ENCODE assay signal across 24 cellular contexts in genomic region chr5:106321242-106321641, GRCh38.
DNase-seq lines count a peak whose midpoint lies in the region; ATAC-seq, FAIRE-seq and TF ChIP-seq lines count a peak whose summit lies in the region.
"Had no signal": no experiment of that assay in that cellular context is flagged by ENCODE, and none has a peak within 500 bp of the region (broad histone marks: within the 10 kb centered on the region; RNA-seq: fewer than 3 reads in every experiment).

No MANE protein-coding gene starts in this region.

- FAIRE-seq in HTR-8/SVneo (lab: Jason Lieb, UNC): peak; percentile 74

- peaks cover 0 to under 1% (median 0%) of the 10 kb centered on the region in 4 donors for H3K9me3 ChIP-seq in upper lobe of left lung
- H3K9me3 ChIP-seq: BE2C, heart left ventricle, thyroid gland had no signal

- TF ChIP-seq EP300 in upper lobe of left lung (IDR thresholded peaks at IDR 0.05): no peak

- ATAC-seq in upper lobe of left lung (ENCODE audit: low FRiP score in 2 of 2) (no peak), GM19452 (IDR thresholded peaks at IDR 0.05; ENCODE audit: unreplicated experiment) (no peak)
- ATAC-seq: heart left ventricle; left lobe of liver; naive thymus-derived CD4-positive, alpha-beta T cell; right cardiac atrium; stimulated activated naive CD8-positive, alpha-beta T cell treated with anti-CD3 and anti-CD28 coated beads, Interleukin-15, Interleukin-2, amounts not matched to agents 100 U/mL and 50 U/mL, for 24 hours had no signal

- DNase-seq in A172 (ENCODE audit: low spot score): peak; percentile 33
- DNase-seq in HTR-8/SVneo (ENCODE audit: insufficient read length, low spot score): peak; percentile 10
- peak; percentile 11 for DNase-seq in amniotic epithelial cell (ENCODE audit: low read depth)
- DNase-seq in islet precursor cell: peak; percentile 56
- no peak for DNase-seq in retina
- no peak for DNase-seq in upper lobe of left lung
- no peak for DNase-seq in stimulated activated CD4-positive, alpha-beta T cell treated with anti-CD3 and anti-CD28 coated beads, Interleukin-4, amount 100 ng/mL, for 1 hour
- DNase-seq: activated CD8-positive, alpha-beta memory T cell treated with anti-CD3 and anti-CD28 coated beads, Interleukin-2, amount 50 U/mL, for 4 hours; BE2C; DMS79; GOT3; heart left ventricle; naive thymus-derived CD4-positive, alpha-beta T cell; NCI-H1105 treated with DMSO at 0.1 percent for 48 hours; NCI-H2081; NCI-H446; NCI-H82; right cardiac atrium; SHP77; stimulated activated naive CD8-positive, alpha-beta T cell treated with anti-CD3 and anti-CD28 coated beads, Interleukin-15, Interleukin-2, amounts not matched to agents 100 U/mL and 50 U/mL, for 24 hours; thyroid gland had no signal

- no peaks in the 10 kb centered on the region for H3K36me3 ChIP-seq in upper lobe of left lung
- H3K36me3 ChIP-seq: BE2C, heart left ventricle, thyroid gland had no signal

- TF ChIP-seq CTCF in upper lobe of left lung (IDR thresholded peaks at IDR 0.05): no peak

- no peak overlapping the region for H3K4me3 ChIP-seq in upper lobe of left lung
- H3K4me3 ChIP-seq: heart left ventricle, thyroid gland had no signal

- no peak overlapping the region for H3K27ac ChIP-seq in upper lobe of left lung
- H3K27ac ChIP-seq: heart left ventricle, parathyroid adenoma, thyroid gland had no signal

- no peak for TF ChIP-seq POLR2A in upper lobe of left lung (IDR thresholded peaks at IDR 0.05)

- WGBS in upper lobe of left lung, 2 donors: 87 to 88% methylated on average over 6 of the region's 6 CpGs

- no peaks in the 10 kb centered on the region for H3K27me3 ChIP-seq in upper lobe of left lung
- H3K27me3 ChIP-seq: BE2C, heart left ventricle, thyroid gland had no signal

- no peaks in the 10 kb centered on the region for H3K4me1 ChIP-seq in upper lobe of left lung
- H3K4me1 ChIP-seq: heart left ventricle, parathyroid adenoma, thyroid gland had no signal

Comparison
In these comparisons a context has a peak if more than half of its experiments do, and no peak if none do; other contexts are left out.
1. DNase-seq: peak in A172 (single experiment), HTR-8/SVneo (single experiment), amniotic epithelial cell (single experiment) and islet precursor cell (single experiment); none in retina (single experiment), upper lobe of left lung (0 of 2) and stimulated activated CD4-positive, alpha-beta T cell treated with anti-CD3 and anti-CD28 coated beads, Interleukin-4, amount 100 ng/mL, for 1 hour (single experiment).